ENCODE assay signal across 3 cellular contexts in the genomic region with DNA sequence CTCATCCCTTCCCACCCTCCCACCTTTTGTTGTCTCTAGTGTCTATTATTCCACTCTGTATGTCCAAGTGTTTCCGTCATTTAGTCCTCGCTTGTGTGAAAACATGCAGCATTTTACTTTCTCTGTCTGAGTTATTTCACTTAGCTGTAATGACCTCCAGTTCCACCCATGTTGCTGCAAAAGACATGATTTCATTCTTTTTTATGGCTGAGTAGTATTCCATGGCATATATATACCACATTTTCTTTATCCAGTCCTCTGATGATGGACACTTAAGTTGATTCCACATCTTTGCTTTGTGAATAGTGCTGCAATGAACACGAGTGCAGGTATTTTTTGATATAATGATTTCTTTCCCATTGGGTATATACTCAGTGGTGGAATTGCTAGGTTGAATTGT.
"Had no signal": no experiment of that assay in that cellular context is flagged by ENCODE, and none has a peak within 500 bp of the region (broad histone marks: within the 10 kb centered on the region; RNA-seq: fewer than 3 reads in every experiment).

No MANE protein-coding gene starts in this region.

- H3K4me3 ChIP-seq: GM12878 had no signal

- DNase-seq: GDM1, GF-D8 had no signal

- ATAC-seq: GM12878 had no signal
